16 cellular contexts compared by ENCODE assay signal in genomic region chr7:449249-450019, GRCh38.
"Had no signal": no experiment of that assay in that cellular context is flagged by ENCODE, and none has a peak within 500 bp of the region (broad histone marks: within the 10 kb centered on the region; RNA-seq: fewer than 3 reads in every experiment).

No MANE protein-coding gene starts in this region.

- H3K9me3 ChIP-seq: prostate gland, sigmoid colon, spleen, tibial nerve, vagina had no signal

- H3K4me3 ChIP-seq: prostate gland, sigmoid colon, spleen, tibial nerve, vagina had no signal

- H3K36me3 Mint-ChIP-seq: immature natural killer cell had no signal

- H3K4me1 ChIP-seq: prostate gland had no signal

- H3K4me3 Mint-ChIP-seq: dendritic cell treated with granulocyte-macrophage colony-stimulating factor and Interleukin-4, amounts not matched to agents 40 ng/mL and 50 ng/mL, for 4 days; nephron progenitor cell had no signal

- H3K27me3 ChIP-seq: vagina had no signal

- H3K36me3 ChIP-seq: prostate gland, sigmoid colon, spleen, tibial nerve, vagina had no signal

- ATAC-seq: effector memory CD8-positive, alpha-beta T cell had no signal

- H3K27ac ChIP-seq: prostate gland, sigmoid colon, spleen, tibial nerve, vagina had no signal

- H3K27ac Mint-ChIP-seq: dendritic cell treated with granulocyte-macrophage colony-stimulating factor and Interleukin-4, amounts not matched to agents 40 ng/mL and 50 ng/mL, for 4 days; immature natural killer cell; nephron progenitor cell had no signal

- H3K9me3 Mint-ChIP-seq: dendritic cell treated with granulocyte-macrophage colony-stimulating factor and Interleukin-4, amounts not matched to agents 40 ng/mL and 50 ng/mL, for 4 days; effector memory CD8-positive, alpha-beta T cell; immature natural killer cell; nephron progenitor cell had no signal

- DNase-seq: activated CD4-positive, CD25-positive, alpha-beta regulatory T cell treated with anti-CD3 and anti-CD28 coated beads, Interleukin-2, amount 50 U/mL, for 72 hours; activated effector memory CD4-positive, alpha-beta T cell treated with anti-CD3 and anti-CD28 coated beads, Interleukin-2, amount 50 U/mL, for 16 hours; aorta; cerebellar nuclear complex; effector memory CD8-positive, alpha-beta T cell; foreskin melanocyte; head of caudate nucleus; immature natural killer cell; nephron progenitor cell; sigmoid colon; spleen; T1000 had no signal
